8 cellular contexts compared by ENCODE assay signal in genomic region chr7:152761116-152761748, GRCh38. TPM values are rescaled to one million over a fixed set of nuclear protein-coding genes. Genes with fewer than 3 reads are reported as not detected.
DNase-seq lines count a peak whose midpoint lies in the region; ATAC-seq, FAIRE-seq and TF ChIP-seq lines count a peak whose summit lies in the region.

No MANE protein-coding gene starts in this region.

- TF ChIP-seq CTCF in AG09309 (IDR thresholded peaks at IDR 0.05; ENCODE audit: control insufficient read depth, insufficient read depth, low read depth, low read length, missing control alignments) (no peak), esophagus muscularis mucosa (IDR thresholded peaks at IDR 0.05) (no peak), kidney (IDR thresholded peaks at IDR 0.05; ENCODE audit: borderline replicate concordance, extremely low read depth, insufficient read depth) (no peak)

- TF ChIP-seq EP300 in esophagus muscularis mucosa (IDR thresholded peaks at IDR 0.05), result no peak

- TF ChIP-seq POLR2A in esophagus muscularis mucosa (IDR thresholded peaks at IDR 0.05; ENCODE audit: low read depth), result no peak
- TF ChIP-seq POLR2A in H54 (IDR thresholded peaks at IDR 0.05; ENCODE audit: low read depth, low read length), result no peak

- peak overlapping the region; percentile 75 for H3K4me3 ChIP-seq in AG09309 (ENCODE audit: control insufficient read depth, low read depth, low read length)
- peak overlapping the region; percentile 76 for H3K4me3 ChIP-seq in MG63
- no peak overlapping the region for H3K4me3 ChIP-seq in esophagus muscularis mucosa
- H3K4me3 ChIP-seq in kidney (ENCODE audit: low read length in 2 of 2), result peak overlapping the region in 1 of 2 donors; percentile 84

- H3K9ac ChIP-seq in kidney (ENCODE audit: low read length in 2 of 2), result no peak overlapping the region

- WGBS in esophagus muscularis mucosa, result 74% methylated on average over 8 of the region's 8 CpGs

- peaks cover 11 to 22% (median 20%) of the 10 kb centered on the region in 4 donors for H3K4me1 ChIP-seq in esophagus muscularis mucosa
- peaks cover 2 to 5% of the 10 kb centered on the region in 2 donors for H3K4me1 ChIP-seq in kidney (ENCODE audit: control insufficient read depth in 1 of 2, insufficient read depth in 1 of 2, low read depth in 1 of 2, low read length in 2 of 2)

- H3K9me3 ChIP-seq in MG63 (no peaks in the 10 kb centered on the region), esophagus muscularis mucosa (no peaks in the 10 kb centered on the region), kidney (ENCODE audit: control insufficient read depth in 1 of 2, low read length in 2 of 2) (no peaks in the 10 kb centered on the region)

- no peaks in the 10 kb centered on the region for H3K36me3 ChIP-seq in MG63
- H3K36me3 ChIP-seq in esophagus muscularis mucosa, result no peaks in the 10 kb centered on the region
- H3K36me3 ChIP-seq in kidney (ENCODE audit: control insufficient read depth in 1 of 2, insufficient read depth in 2 of 2, low read length in 2 of 2), result no peaks in the 10 kb centered on the region

- peak; percentile 16 for ATAC-seq in GM19468 (IDR thresholded peaks at IDR 0.05; ENCODE audit: extremely low read depth, unreplicated experiment)

- FAIRE-seq in H54 (lab: Jason Lieb, UNC), result no peak
- no peak for FAIRE-seq in kidney (lab: Jason Lieb, UNC)

- H3K27ac ChIP-seq in esophagus muscularis mucosa (replicated peaks in 1 of 4), result no peak overlapping the region
- H3K27ac ChIP-seq in kidney (ENCODE audit: low read depth in 2 of 2, low read length in 2 of 2), result no peak overlapping the region

- no peaks in the 10 kb centered on the region for H3K27me3 ChIP-seq in MG63
- no peaks in the 10 kb centered on the region for H3K27me3 ChIP-seq in esophagus muscularis mucosa

- DNase-seq in AG09309 (ENCODE audit: low read depth) (peak; percentile 37), MG63 (no peak), esophagus muscularis mucosa (ENCODE audit: extremely low spot score) (peak; percentile 60), UCSD-AML1 (lab: John Stamatoyannopoulos, UW; ENCODE audit: unreplicated experiment) (no peak), H54 (ENCODE audit: insufficient read length, low spot score) (no peak), posterior cingulate gyrus (no peak), kidney (no peak)

- intact Hi-C loops in esophagus muscularis mucosa (cut with DNase I), result no loop called here
- intact Hi-C loops in posterior cingulate gyrus (cut with DNase I), result no loop called here
- intact Hi-C loops in kidney (cut with DNase I), result no loop called here

RNA-seq across cellular contexts. Expression of gene ACTR3B, which starts 1.7 kb away (rescaled TPM):
- total RNA-seq in MG63 (2014; rRNA removed; shearing (Covaris generic); ENCODE audit: low replicate concordance), result 6.1 and 9.5 TPM in 2 replicates
- total RNA-seq in esophagus muscularis mucosa (1 to 10 TPM; 2.5 to 4.9 (median 3.4) TPM), kidney (11.0 TPM)
- 6.2 TPM for polyA plus RNA-seq in kidney (ENCODE audit: insufficient read depth, low read depth, low replicate concordance)

Comparison
In these comparisons a context has a peak if more than half of its experiments do, and no peak if none do; other contexts are left out.
1. DNase-seq: peak in AG09309 (single experiment) and esophagus muscularis mucosa (single experiment); none in MG63 (single experiment), UCSD-AML1 (single experiment), H54 (single experiment), posterior cingulate gyrus (0 of 10) and kidney (single experiment).
2. H3K4me3 ChIP-seq: peak in AG09309 (single experiment) and MG63 (single experiment); none in esophagus muscularis mucosa (0 of 4).